ENCODE assay signal across 7 cellular contexts in genomic region chr5:141637266-141637692, GRCh38. TPM values are rescaled to one million over a fixed set of nuclear protein-coding genes. Genes with fewer than 3 reads are reported as not detected.
DNase-seq lines count a peak whose midpoint lies in the region; ATAC-seq and TF ChIP-seq lines count a peak whose summit lies in the region.

No MANE protein-coding gene starts in this region.

- H3K4me3 ChIP-seq in SK-N-MC (peak overlapping the region; percentile 99), adrenal gland (peak overlapping the region in 3 of 4 donors; percentile 66 to 96 (median 78)), iPS-18c (ENCODE audit: insufficient read depth, low read depth, low read length) (peak overlapping the region; percentile 95)

- H3K27me3 ChIP-seq in adrenal gland: no peaks in the 10 kb centered on the region

- peaks cover 19 to 43% of the 10 kb centered on the region in 2 donors for H3K4me1 ChIP-seq in adrenal gland (replicated peaks in 1 of 2)

- no peak for TF ChIP-seq POLR2A in adrenal gland (IDR thresholded peaks at IDR 0.05)

- ATAC-seq in GM18867 (IDR thresholded peaks at IDR 0.05; ENCODE audit: unreplicated experiment) (peak; percentile 23), HG02884 (IDR thresholded peaks at IDR 0.05; ENCODE audit: unreplicated experiment) (peak; percentile 11)

- H3K27ac ChIP-seq in SK-N-MC (no peak overlapping the region), adrenal gland (peak overlapping the region in 4 of 5 donors; percentile 68 to 90 (median 77))

- H3K9me3 ChIP-seq in SK-N-MC (ENCODE audit: low read depth, low read length): no peaks in the 10 kb centered on the region
- no peaks in the 10 kb centered on the region for H3K9me3 ChIP-seq in adrenal gland (replicated peaks in 1 of 3)
- no peaks in the 10 kb centered on the region for H3K9me3 ChIP-seq in iPS-18c (ENCODE audit: control insufficient read depth, insufficient read depth, low read length)

- TF ChIP-seq CTCF in adrenal gland (IDR thresholded peaks at IDR 0.05): no peak

- DNase-seq in SK-N-MC (ENCODE audit: low read depth, low spot score) (no peak), adrenal gland (peak in 4 of 7 donors; percentile 27 to 49 (median 40)), occipital lobe (lab: John Stamatoyannopoulos, UW) (no peak)
- peak; percentile 67 for DNase-seq in stimulated activated CD4-positive, alpha-beta T cell treated with anti-CD3 and anti-CD28 coated beads, Interleukin-2, amount 100 ng/mL, for 24 hours

- WGBS in adrenal gland, 4 donors: 0 to 1% (median 0%) methylated on average over 8 to 46 of the region's 46 CpGs

- H3K36me3 ChIP-seq in SK-N-MC (ENCODE audit: insufficient read depth, low read length) (peaks cover 14% of the 10 kb centered on the region), adrenal gland (replicated peaks in 1 of 2) (no peaks in the 10 kb centered on the region)

- H3K9ac ChIP-seq in SK-N-MC (ENCODE audit: insufficient read length): peak overlapping the region; percentile 17

- intact Hi-C loops in adrenal gland (cut with DNase I): no loop called here

RNA-seq across cellular contexts. Expression of gene RELL2, which starts 0.5 kb away (rescaled TPM):
- total RNA-seq in adrenal gland (10 to 100 TPM in 2 of 8 donors, 1 to 10 TPM in 6; 5.4 to 13.2 (median 7.7) TPM), occipital lobe (8.4 TPM)
- polyA plus RNA-seq in adrenal gland: 10 to 100 TPM in 2 of 3 donors, 1 to 10 TPM in 1; 2.3 to 37.6 (median 17.4) TPM

RNA-seq across cellular contexts. Expression of gene HDAC3, which starts 0.6 kb away (rescaled TPM):
- total RNA-seq in adrenal gland: 100 to 1,000 TPM in 1 of 8 donors, 10 to 100 TPM in 7; 53.1 to 101 (median 79.3) TPM
- polyA plus RNA-seq in adrenal gland: 10 to 100 TPM; 68.7 to 92.3 (median 84.9) TPM
- total RNA-seq in occipital lobe: 46.5 TPM

RNA-seq across cellular contexts. Expression of gene FCHSD1, which starts 13.9 kb away (rescaled TPM):
- total RNA-seq in adrenal gland (10 to 100 TPM in 6 of 8 donors, 1 to 10 TPM in 2; 5.0 to 29.1 (median 16.9) TPM), occipital lobe (3.0 TPM)
- 10 to 100 TPM in 2 of 3 donors, 1 to 10 TPM in 1; 3.7 to 53.9 (median 23.6) TPM for polyA plus RNA-seq in adrenal gland

RNA-seq across cellular contexts. Expression of gene DIAPH1, which starts 18.5 kb away (rescaled TPM):
- total RNA-seq in adrenal gland (10 to 100 TPM; 44.2 to 91.2 (median 59.0) TPM), occipital lobe (18.4 TPM)
- 10 to 100 TPM; 30.4 to 35.3 (median 35.0) TPM for polyA plus RNA-seq in adrenal gland

RNA-seq across cellular contexts. Expression of gene ARAP3, which starts 44.8 kb away (rescaled TPM):
- total RNA-seq in adrenal gland: 10 to 100 TPM in 5 of 8 donors, 1 to 10 TPM in 3; 6.5 to 16.1 (median 10.7) TPM
- 10 to 100 TPM in 2 of 3 donors, 1 to 10 TPM in 1; 4.4 to 38.6 (median 21.7) TPM for polyA plus RNA-seq in adrenal gland
- total RNA-seq in occipital lobe: 3.3 TPM

Comparison
In these comparisons a context has a peak if more than half of its experiments do, and no peak if none do; other contexts are left out.
1. DNase-seq: peak in adrenal gland (4 of 7) and stimulated activated CD4-positive, alpha-beta T cell treated with anti-CD3 and anti-CD28 coated beads, Interleukin-2, amount 100 ng/mL, for 24 hours (2 of 2); none in SK-N-MC (single experiment) and occipital lobe (single experiment).
2. Peak in every context shown above with its lines, with median percentiles within 50 percentile points of each other: H3K4me3 ChIP-seq.